11 cellular contexts compared by ENCODE assay signal in genomic region chr1:2203671-2204383, GRCh38. TPM values are rescaled to one million over a fixed set of nuclear protein-coding genes. Genes with fewer than 3 reads are reported as not detected.
DNase-seq lines count a peak whose midpoint lies in the region; ATAC-seq, FAIRE-seq and TF ChIP-seq lines count a peak whose summit lies in the region.
"Had no signal": no experiment of that assay in that cellular context is flagged by ENCODE, and none has a peak within 500 bp of the region (broad histone marks: within the 10 kb centered on the region; RNA-seq: fewer than 3 reads in every experiment).

No MANE protein-coding gene starts in this region.

- TF ChIP-seq CTCF in AG09309 (IDR thresholded peaks at IDR 0.05; ENCODE audit: control insufficient read depth, insufficient read depth, low read depth, low read length, missing control alignments) (no peak), RWPE1 (conservative IDR thresholded peaks at IDR 0.05; ENCODE audit: low read depth) (no peak), gastroesophageal sphincter (IDR thresholded peaks at IDR 0.05) (no peak), pancreas (IDR thresholded peaks at IDR 0.05) (no peak), GM13977 (IDR thresholded peaks at IDR 0.05; ENCODE audit: extremely low read depth, insufficient read depth, missing control alignments) (no peak), GM10248 (IDR thresholded peaks at IDR 0.05; ENCODE audit: control extremely low read depth, extremely low read depth, low read depth, missing control alignments) (no peak)

- no peaks in the 10 kb centered on the region for H3K9me3 ChIP-seq in gastroesophageal sphincter
- no peaks in the 10 kb centered on the region for H3K9me3 ChIP-seq in pancreas

- DNase-seq in AG09309 (ENCODE audit: low read depth) (no peak), RWPE1 (ENCODE audit: low spot score) (no peak), pancreas (peak in 4 of 6 donors; percentile 58 to 86 (median 68)), GM13977 (ENCODE audit: low spot score) (no peak), GM10248 (ENCODE audit: extremely low spot score) (no peak), GOT3 (lab: John Stamatoyannopoulos, UW) (no peak)
- DNase-seq: activated naive CD4-positive, alpha-beta T cell; Calu3; T-helper 17 cell had no signal

- no peak for FAIRE-seq in pancreas (lab: Jason Lieb, UNC)

- H3K27me3 ChIP-seq in gastroesophageal sphincter, result no peaks in the 10 kb centered on the region
- H3K27me3 ChIP-seq in pancreas, result no peaks in the 10 kb centered on the region

- H3K27ac ChIP-seq in RWPE1 (peak overlapping the region; percentile 76), gastroesophageal sphincter (peak overlapping the region; percentile 81 to 96 (median 90)), pancreas (peak overlapping the region in 3 of 4 donors; percentile 46 to 70 (median 46))

- CTCF ChIA-PET in RWPE1 (lab: Yijun Ruan, JAX) (interaction anchor here (0.5 to 1.2 kb wide), 4 partner anchors 8 to 108 kb away, joined by 3 to 8 read pairs (median 3); partner anchors contain the start of gene FAAP20), GM10248 (lab: Yijun Ruan, JAX) (interaction anchor here (1.0 to 9.6 kb wide), 5 partner anchors 9 to 187 kb away, joined by 3 to 182 read pairs (median 5); partner anchors contain the start of genes FAAP20, MORN1 and RER1)

- POLR2A ChIA-PET in RWPE1 (lab: Yijun Ruan, JAX; ENCODE audit: low non-redundant PET), result no interaction called here
- POLR2A ChIA-PET in GM10248 (lab: Yijun Ruan, JAX), result interaction anchor here (0.9 to 1.5 kb wide), 2 partner anchors 24 to 382 kb away, joined by 3 to 4 read pairs; no protein-coding TSS in a partner anchor

- in situ Hi-C loops in GM13977 (cut with MboI; ENCODE audit: low pct_unique_long_range_greater_than_20kb, low sequenced_read_pairs, unreplicated experiment), result no loop called here

- TF ChIP-seq EP300 in gastroesophageal sphincter (IDR thresholded peaks at IDR 0.05), result no peak

- H3K4me1 ChIP-seq in gastroesophageal sphincter (peaks cover 0 to 82% (median 62%) of the 10 kb centered on the region in 3 donors), pancreas (peaks cover 20 to 30% (median 22%) of the 10 kb centered on the region in 3 donors)

- intact Hi-C loops in pancreas (cut with DNase I), result no loop called here

- TF ChIP-seq POLR2A in gastroesophageal sphincter (IDR thresholded peaks at IDR 0.05), result no peak

- WGBS in gastroesophageal sphincter (ENCODE audit: low coverage in 1 of 2), 2 donors, result 100% methylated on average over 1 of the region's 23 CpGs; no CpG with 5 or more reads in 1 of the 2 donors
- WGBS in pancreas, 2 donors, result 80% methylated on average over 17 to 23 of the region's 23 CpGs

- no peaks in the 10 kb centered on the region for H3K36me3 ChIP-seq in gastroesophageal sphincter
- H3K36me3 ChIP-seq in pancreas, result no peaks in the 10 kb centered on the region

- ATAC-seq in gastroesophageal sphincter, result no peak
- ATAC-seq in pancreas, result no peak
- no peak for ATAC-seq in GM21515 (IDR thresholded peaks at IDR 0.05; ENCODE audit: unreplicated experiment)

- H3K4me3 ChIP-seq in AG09309 (ENCODE audit: control insufficient read depth, low read depth, low read length) (peak overlapping the region; percentile 55), gastroesophageal sphincter (peak overlapping the region; percentile 52 to 63), pancreas (peak overlapping the region in 3 of 4 donors; percentile 21 to 50 (median 36))

RNA-seq across cellular contexts. Expression of gene FAAP20, which starts 9.3 kb away (rescaled TPM):
- total RNA-seq in gastroesophageal sphincter, result 10 to 100 TPM; 25.8 to 51.1 (median 43.3) TPM
- 10 to 100 TPM; 17.2 to 35.9 (median 22.3) TPM for total RNA-seq in pancreas
- polyA plus RNA-seq in pancreas, result 10 to 100 TPM; 56.1 to 75.6 TPM

RNA-seq across cellular contexts. Expression of gene SKI, which starts 24.3 kb away (rescaled TPM):
- 100 to 1,000 TPM in 1 of 4 donors, 10 to 100 TPM in 3; 60.2 to 157 (median 79.0) TPM for total RNA-seq in gastroesophageal sphincter
- 10 to 100 TPM; 11.0 to 27.9 (median 16.2) TPM for total RNA-seq in pancreas
- polyA plus RNA-seq in pancreas, result 10 to 100 TPM in 1 of 2 donors, 1 to 10 TPM in 1; 8.6 to 12.1 TPM

Comparison
In these comparisons a context has a peak if more than half of its experiments do, and no peak if none do; other contexts are left out.
1. DNase-seq: peak in pancreas (4 of 6); none in AG09309 (single experiment), RWPE1 (single experiment), GM13977 (single experiment), GM10248 (single experiment) and GOT3 (single experiment).
2. Peak in every context shown above with its lines, with median percentiles within 50 percentile points of each other: H3K4me3 ChIP-seq and H3K27ac ChIP-seq.